8 cellular contexts compared by ENCODE assay signal in the genomic region with DNA sequence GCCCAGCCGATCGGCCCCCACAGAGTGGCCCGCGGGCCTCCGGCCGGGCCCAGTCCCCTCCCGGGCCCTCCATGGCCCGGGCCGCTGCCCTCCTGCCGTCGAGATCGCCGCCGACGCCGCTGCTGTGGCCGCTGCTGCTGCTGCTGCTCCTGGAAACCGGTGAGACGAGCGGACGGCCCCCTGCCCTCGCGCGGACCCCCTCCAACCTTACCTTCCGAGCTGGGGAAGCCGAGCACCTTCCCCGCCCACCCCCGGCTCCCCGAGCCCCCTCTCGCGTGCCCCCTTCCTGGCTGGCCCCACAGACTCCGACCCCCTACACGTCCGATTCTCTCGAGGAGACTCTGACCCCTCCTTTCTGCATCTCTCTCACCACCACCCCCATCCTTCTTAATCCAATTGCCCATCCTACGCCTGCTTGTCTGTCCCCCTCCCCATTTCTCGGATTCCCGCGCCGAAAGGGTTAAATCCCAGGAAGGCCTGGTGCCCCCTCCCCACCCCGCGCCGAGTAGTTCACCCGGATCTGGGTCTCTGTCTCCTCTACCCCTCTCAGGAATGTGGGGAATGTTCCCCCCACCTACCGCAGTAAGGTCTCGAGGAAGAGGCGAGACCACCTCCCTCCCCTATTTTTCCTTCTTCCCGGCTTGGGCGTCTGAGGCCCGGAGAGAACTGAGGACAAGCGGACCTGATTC. TPM values are rescaled to one million over a fixed set of nuclear protein-coding genes. Genes with fewer than 3 reads are reported as not detected.
DNase-seq lines count a peak whose midpoint lies in the region; ATAC-seq and TF ChIP-seq lines count a peak whose summit lies in the region.

No MANE protein-coding gene starts in this region.

- H3K36me3 ChIP-seq in body of pancreas (replicated peaks in 1 of 2; ENCODE audit: insufficient read depth in 1 of 2, low read depth in 2 of 2), result no peaks in the 10 kb centered on the region
- H3K36me3 ChIP-seq in left lung, result peaks cover 0 to 3% of the 10 kb centered on the region in 2 donors
- no peaks in the 10 kb centered on the region for H3K36me3 ChIP-seq in transverse colon

- WGBS in body of pancreas, 2 donors, result 0 to 1% methylated on average over 23 to 45 of the region's 51 CpGs
- 0% methylated on average over 35 of the region's 51 CpGs; no CpG with 5 or more reads in 1 of the 2 donors for WGBS in transverse colon (ENCODE audit: low coverage in 1 of 2), 2 donors

- H3K4me1 ChIP-seq in body of pancreas (peaks cover 47% of the 10 kb centered on the region), left lung (peaks cover 13 to 60% of the 10 kb centered on the region in 2 donors), transverse colon (peaks cover 11 to 42% (median 31%) of the 10 kb centered on the region in 4 donors)

- CTCF ChIA-PET in AG04450 (lab: Charles Lee), result interaction anchor here (1.0 to 1.4 kb wide), 8 partner anchors 9 to 270 kb away, joined by 3 to 32 read pairs (median 6); no protein-coding TSS in a partner anchor

- POLR2A ChIA-PET in AG04450 (lab: Yijun Ruan, JAX), result interaction anchor here (1.3 kb wide), 1 partner anchor 37 kb away, joined by 3 read pairs; no protein-coding TSS in a partner anchor

- DNase-seq in AG04450 (ENCODE audit: low read depth, low spot score), result no peak
- peak; percentile 71 for DNase-seq in HT-29 (ENCODE audit: low spot score)
- DNase-seq in body of pancreas, result peak in 3 of 4 donors; percentile 32 to 62 (median 34)
- DNase-seq in left lung, result peak in 1 of 2 donors; percentile 45
- DNase-seq in transverse colon, result peak; percentile 48
- no peak for DNase-seq in DMS114 treated with DMSO at 0.1 percent for 48 hours (lab: John Stamatoyannopoulos, UW; ENCODE audit: unreplicated experiment)
- DNase-seq in SHP77 (lab: John Stamatoyannopoulos, UW), result no peak

- intact Hi-C loops in body of pancreas (cut with DNase I) (no loop called here), left lung (cut with DNase I) (no loop called here), transverse colon (cut with DNase I; ENCODE audit: low total_unique reads) (no loop called here)

- ATAC-seq in body of pancreas (no peak), left lung (no peak), HG03196 (IDR thresholded peaks at IDR 0.05; ENCODE audit: unreplicated experiment) (no peak)

- no peak for TF ChIP-seq EP300 in transverse colon (IDR thresholded peaks at IDR 0.05; ENCODE audit: low read depth)

- TF ChIP-seq POLR2A in body of pancreas (IDR thresholded peaks at IDR 0.05), result no peak
- no peak for TF ChIP-seq POLR2A in transverse colon (IDR thresholded peaks at IDR 0.05)

- no peaks in the 10 kb centered on the region for H3K9me3 ChIP-seq in AG04450 (ENCODE audit: control insufficient read depth, insufficient read depth, low read length)
- no peaks in the 10 kb centered on the region for H3K9me3 ChIP-seq in body of pancreas
- no peaks in the 10 kb centered on the region for H3K9me3 ChIP-seq in left lung
- H3K9me3 ChIP-seq in transverse colon, result no peaks in the 10 kb centered on the region

- H3K27ac ChIP-seq in AG04450 (ENCODE audit: low read depth, low read length), result peak overlapping the region; percentile 86
- peak overlapping the region; percentile 86 to 100 (median 96) for H3K27ac ChIP-seq in body of pancreas
- peak overlapping the region; percentile 93 to 96 for H3K27ac ChIP-seq in left lung
- peak overlapping the region; percentile 96 to 99 (median 97) for H3K27ac ChIP-seq in transverse colon

- in situ Hi-C loops in transverse colon (cut with MboI; ENCODE audit: low pct_ligation_motif_present in 1 of 4, low pct_unique_long_range_greater_than_20kb in 1 of 4, low sequenced_read_pairs in 3 of 4), result no loop called here

- peak overlapping the region; percentile 94 for H3K4me3 ChIP-seq in AG04450 (ENCODE audit: low read depth, low read length)
- H3K4me3 ChIP-seq in body of pancreas, result peak overlapping the region; percentile 80 to 99
- H3K4me3 ChIP-seq in left lung, result peak overlapping the region; percentile 85 to 96
- peak overlapping the region; percentile 95 to 98 (median 96) for H3K4me3 ChIP-seq in transverse colon

- no peaks in the 10 kb centered on the region for H3K27me3 ChIP-seq in AG04450 (ENCODE audit: control insufficient read depth, insufficient read depth, low read length)
- no peaks in the 10 kb centered on the region for H3K27me3 ChIP-seq in body of pancreas
- no peaks in the 10 kb centered on the region for H3K27me3 ChIP-seq in left lung
- no peaks in the 10 kb centered on the region for H3K27me3 ChIP-seq in transverse colon

- no peak for TF ChIP-seq CTCF in AG04450 (IDR thresholded peaks at IDR 0.05; ENCODE audit: low read depth, low read length)
- TF ChIP-seq CTCF in body of pancreas (IDR thresholded peaks at IDR 0.05), result no peak
- no peak for TF ChIP-seq CTCF in left lung (IDR thresholded peaks at IDR 0.05)
- TF ChIP-seq CTCF in transverse colon (IDR thresholded peaks at IDR 0.05), result no peak

RNA-seq across cellular contexts. Expression of a gene that starts 0.5 kb away (rescaled TPM):
- polyA plus RNA-seq in AG04450 (2011; rRNA removed), result 80.2 and 110 TPM in 2 replicates
- polyA minus RNA-seq in AG04450 (2011; rRNA and poly(A)+ RNA removed), result 91.0 and 114 TPM in 2 replicates
- total RNA-seq in HT-29 (2014; rRNA removed; shearing (Covaris generic)), result 603 and 664 TPM in 2 replicates
- total RNA-seq in body of pancreas (100 to 1,000 TPM in 1 of 2 donors, 10 to 100 TPM in 1; 54.0 to 137 TPM), left lung (100 to 1,000 TPM in 1 of 2 donors, 10 to 100 TPM in 1; 86.7 to 145 TPM), transverse colon (100 to 1,000 TPM in 3 of 4 donors, 10 to 100 TPM in 1; 93.7 to 147 (median 125) TPM)

RNA-seq across cellular contexts. Expression of a gene that starts 37.7 kb away (rescaled TPM):
- polyA plus RNA-seq in AG04450 (2011; rRNA removed), result 8.4 and 9.7 TPM in 2 replicates
- polyA minus RNA-seq in AG04450 (2011; rRNA and poly(A)+ RNA removed), result 5.6 and 8.0 TPM in 2 replicates
- total RNA-seq in HT-29 (2014; rRNA removed; shearing (Covaris generic)), result 150 and 201 TPM in 2 replicates
- total RNA-seq in body of pancreas, result 10 to 100 TPM; 89.2 to 89.3 TPM
- 100 to 1,000 TPM; 110 to 389 TPM for total RNA-seq in left lung
- 10 to 100 TPM in 3 of 4 donors, 1 to 10 TPM in 1; 7.9 to 95.1 (median 23.1) TPM for total RNA-seq in transverse colon

RNA-seq across cellular contexts. Expression of a gene that starts 44.5 kb away (rescaled TPM):
- polyA plus RNA-seq in AG04450 (2011; rRNA removed), result 21.7 and 27.1 TPM in 2 replicates
- 25.4 and 34.9 TPM in 2 replicates for polyA minus RNA-seq in AG04450 (2011; rRNA and poly(A)+ RNA removed)
- total RNA-seq in HT-29 (2014; rRNA removed; shearing (Covaris generic)), result 467 and 469 TPM in 2 replicates
- total RNA-seq in body of pancreas (10 to 100 TPM; 19.7 to 34.3 TPM), left lung (10 to 100 TPM; 42.0 to 79.9 TPM), transverse colon (100 to 1,000 TPM in 1 of 4 donors, 10 to 100 TPM in 3; 36.0 to 101 (median 53.8) TPM)

RNA-seq across cellular contexts. Expression of a gene that starts 59.0 kb away (rescaled TPM):
- polyA plus RNA-seq in AG04450 (2011; rRNA removed), result 5.9 and 7.2 TPM in 2 replicates
- 0.55 TPM in 1 of 2 replicates, not detected in the other for polyA minus RNA-seq in AG04450 (2011; rRNA and poly(A)+ RNA removed)
- 1.5 and 2.5 TPM in 2 replicates for total RNA-seq in HT-29 (2014; rRNA removed; shearing (Covaris generic))
- total RNA-seq in body of pancreas, result 100 to 1,000 TPM in 1 of 2 donors, 10 to 100 TPM in 1; 77.6 to 216 TPM
- 100 to 1,000 TPM; 196 to 757 TPM for total RNA-seq in left lung
- 100 to 1,000 TPM in 2 of 4 donors, 10 to 100 TPM in 2; 72.2 to 214 (median 132) TPM for total RNA-seq in transverse colon

Comparison
In these comparisons a context has a peak if more than half of its experiments do, and no peak if none do; other contexts are left out.
1. DNase-seq: peak in HT-29 (single experiment), body of pancreas (3 of 4) and transverse colon (single experiment); none in AG04450 (single experiment), DMS114 treated with DMSO at 0.1 percent for 48 hours (single experiment) and SHP77 (0 of 2).
2. Peak in every context shown above with its lines, with median percentiles within 50 percentile points of each other: H3K27ac ChIP-seq and H3K4me3 ChIP-seq.